Comparison of ENCODE assay signal across 8 cellular contexts in the genomic region with DNA sequence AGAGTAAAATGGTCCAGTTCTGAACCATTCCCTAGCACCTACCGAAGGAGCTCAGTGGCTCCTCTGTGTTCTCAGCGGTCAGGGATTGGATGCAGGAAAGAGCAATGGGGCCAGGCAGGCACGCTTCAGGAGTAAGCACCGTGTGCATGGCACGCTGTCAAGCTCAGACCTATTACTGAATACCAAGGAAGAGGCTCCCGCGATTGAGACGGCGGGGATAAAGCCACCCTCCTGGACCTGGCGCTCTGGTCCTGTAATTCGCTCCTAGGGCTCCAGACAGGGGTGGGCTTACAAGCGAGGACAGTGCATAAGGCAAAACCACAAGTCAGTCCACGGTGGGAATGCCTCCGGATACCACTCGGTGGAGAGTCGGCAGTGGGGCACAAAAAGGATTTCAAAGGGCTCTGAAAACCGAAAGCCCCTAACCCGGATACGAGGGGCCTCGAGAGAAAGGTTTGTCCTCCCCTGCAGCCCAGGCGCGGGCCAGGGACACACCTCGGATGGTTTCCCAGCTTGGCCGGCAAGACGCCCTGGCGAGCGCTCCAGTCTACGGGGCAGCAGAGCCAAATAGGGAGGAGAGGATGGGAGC. TPM values are rescaled to one million over a fixed set of nuclear protein-coding genes. Genes with fewer than 3 reads are reported as not detected.
DNase-seq lines count a peak whose midpoint lies in the region; ATAC-seq lines count a peak whose summit lies in the region.

No MANE protein-coding gene starts in this region.

- H3K36me3 Mint-ChIP-seq in activated CD8-positive, alpha-beta T cell treated with anti-CD3 and anti-CD28 coated beads, Interleukin-2, amount 10 ng/mL, durations not matched to agents 7 days and 5 days (ENCODE audit: low read depth): peaks cover 18% of the 10 kb centered on the region

- H3K9me3 ChIP-seq in muscle layer of colon (ENCODE audit: low read length): no peaks in the 10 kb centered on the region

- H3K9ac ChIP-seq in muscle layer of colon (ENCODE audit: low read length): peak overlapping the region; percentile 66

- peak; percentile 2 for ATAC-seq in activated CD8-positive, alpha-beta T cell treated with anti-CD3 and anti-CD28 coated beads, Interleukin-2, amount 10 ng/mL, durations not matched to agents 7 days and 5 days
- ATAC-seq in HG03097 (IDR thresholded peaks at IDR 0.05; ENCODE audit: low FRiP score, unreplicated experiment) (no peak), GM21360 (IDR thresholded peaks at IDR 0.05; ENCODE audit: unreplicated experiment) (no peak)

- DNase-seq in SIG-M5 treated with dmso at 0.1 percent for 504 hours (lab: John Stamatoyannopoulos, UW; ENCODE audit: unreplicated experiment): peak; percentile 22
- DNase-seq in SIG-M5 (lab: John Stamatoyannopoulos, UW): no peak
- DNase-seq in LHCN-M2 (ENCODE audit: low read depth): peak; percentile 6
- DNase-seq in activated CD8-positive, alpha-beta T cell treated with anti-CD3 and anti-CD28 coated beads, Interleukin-2, amount 10 ng/mL, durations not matched to agents 7 days and 5 days: peak; percentile 36
- DNase-seq in fibroblast of gingiva (ENCODE audit: low read depth): peak; percentile 26

- CTCF ChIA-PET in activated CD8-positive, alpha-beta T cell treated with anti-CD3 and anti-CD28 coated beads, Interleukin-2, amount 10 ng/mL, durations not matched to agents 7 days and 5 days (lab: Charles Lee): interaction anchor here (1.1 to 6.3 kb wide), 2 partner anchors 14 to 57 kb away, joined by 3 to 44 read pairs; no protein-coding TSS in a partner anchor

- H3K36me3 ChIP-seq in muscle layer of colon (ENCODE audit: insufficient read depth, low read length): no peaks in the 10 kb centered on the region

- H3K4me3 ChIP-seq in muscle layer of colon (ENCODE audit: low read depth in 1 of 2, low read length in 2 of 2): peak overlapping the region; percentile 70 to 80

- peak overlapping the region; percentile 91 for H3K27ac Mint-ChIP-seq in activated CD8-positive, alpha-beta T cell treated with anti-CD3 and anti-CD28 coated beads, Interleukin-2, amount 10 ng/mL, durations not matched to agents 7 days and 5 days

- no peaks in the 10 kb centered on the region for H3K27me3 ChIP-seq in muscle layer of colon (ENCODE audit: control insufficient read depth in 1 of 2, insufficient read depth in 2 of 2, low read length in 2 of 2)

- no peaks in the 10 kb centered on the region for H3K9me3 Mint-ChIP-seq in activated CD8-positive, alpha-beta T cell treated with anti-CD3 and anti-CD28 coated beads, Interleukin-2, amount 10 ng/mL, durations not matched to agents 7 days and 5 days (ENCODE audit: insufficient read depth)

- POLR2A ChIA-PET in activated CD8-positive, alpha-beta T cell treated with anti-CD3 and anti-CD28 coated beads, Interleukin-2, amount 10 ng/mL, durations not matched to agents 7 days and 5 days (lab: Charles Lee): interaction anchor here (1.6 to 3.4 kb wide), 2 partner anchors 35 to 56 kb away, joined by 13 to 19 read pairs; a partner anchor contains a TSS

- H3K4me1 ChIP-seq in muscle layer of colon (ENCODE audit: insufficient read depth, low read length): peaks cover 20% of the 10 kb centered on the region

- peaks cover 57% of the 10 kb centered on the region for H3K4me1 Mint-ChIP-seq in activated CD8-positive, alpha-beta T cell treated with anti-CD3 and anti-CD28 coated beads, Interleukin-2, amount 10 ng/mL, durations not matched to agents 7 days and 5 days (ENCODE audit: low read depth)

- peak overlapping the region; percentile 88 for H3K4me3 Mint-ChIP-seq in activated CD8-positive, alpha-beta T cell treated with anti-CD3 and anti-CD28 coated beads, Interleukin-2, amount 10 ng/mL, durations not matched to agents 7 days and 5 days

- H3K27me3 Mint-ChIP-seq in activated CD8-positive, alpha-beta T cell treated with anti-CD3 and anti-CD28 coated beads, Interleukin-2, amount 10 ng/mL, durations not matched to agents 7 days and 5 days (ENCODE audit: low read depth): no peaks in the 10 kb centered on the region

- peak overlapping the region; percentile 95 for H3K27ac ChIP-seq in muscle layer of colon (ENCODE audit: low read depth, low read length)

RNA-seq across cellular contexts. Expression of a gene that starts 1.0 kb away (rescaled TPM):
- 38.7 and 39.9 TPM in 2 replicates for total RNA-seq in LHCN-M2 (2014; rRNA removed)
- 26.3 TPM for polyA plus RNA-seq in LHCN-M2 (2012)
- 10 to 100 TPM; 59.3 to 61.0 TPM for total RNA-seq in activated CD8-positive, alpha-beta T cell treated with anti-CD3 and anti-CD28 coated beads, Interleukin-2, amount 10 ng/mL, durations not matched to agents 7 days and 5 days

RNA-seq across cellular contexts. Expression of a gene that starts 34.9 kb away (rescaled TPM):
- 15.2 and 21.8 TPM in 2 replicates for total RNA-seq in LHCN-M2 (2014; rRNA removed)
- 8.3 TPM for polyA plus RNA-seq in LHCN-M2 (2012)
- 10 to 100 TPM; 19.9 to 20.8 TPM for total RNA-seq in activated CD8-positive, alpha-beta T cell treated with anti-CD3 and anti-CD28 coated beads, Interleukin-2, amount 10 ng/mL, durations not matched to agents 7 days and 5 days

RNA-seq across cellular contexts. Expression of a gene that starts 55.8 kb away (rescaled TPM):
- 13.2 and 23.1 TPM in 2 replicates for total RNA-seq in LHCN-M2 (2014; rRNA removed)
- 7.4 TPM for polyA plus RNA-seq in LHCN-M2 (2012)
- 10 to 100 TPM; 11.6 to 14.4 TPM for total RNA-seq in activated CD8-positive, alpha-beta T cell treated with anti-CD3 and anti-CD28 coated beads, Interleukin-2, amount 10 ng/mL, durations not matched to agents 7 days and 5 days
